Comparison of ENCODE assay signal across 8 cellular contexts in the genomic region with DNA sequence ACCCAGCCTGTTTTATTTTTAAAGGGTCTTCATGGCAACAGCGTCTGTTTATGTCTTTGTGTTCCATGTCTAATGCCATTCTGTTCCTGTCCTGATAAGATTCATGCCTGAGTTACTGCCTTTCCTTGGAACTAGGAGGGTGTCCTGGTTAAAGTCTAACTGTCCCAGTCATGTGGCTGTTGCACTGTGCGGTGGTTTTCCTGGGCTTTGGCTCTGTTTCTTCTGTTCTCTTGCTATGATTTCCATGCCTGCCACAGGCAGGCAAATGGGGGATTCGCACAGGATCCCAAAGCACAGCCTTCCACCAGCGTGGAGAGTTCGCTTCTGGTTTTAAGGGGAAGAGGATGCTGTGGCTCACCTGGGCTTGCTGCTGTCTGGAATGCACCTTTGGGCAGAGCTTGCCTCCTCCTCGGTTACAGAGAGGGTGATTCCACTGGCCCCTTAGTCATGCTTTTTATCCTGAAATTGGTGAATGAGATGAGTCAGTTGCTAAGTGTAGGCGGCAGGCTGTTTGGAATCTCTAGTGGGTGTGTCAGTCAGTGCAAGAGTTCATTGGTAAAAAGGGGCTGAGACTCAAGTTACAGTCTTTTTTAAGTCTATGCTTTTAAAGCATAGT.
DNase-seq lines count a peak whose midpoint lies in the region; ATAC-seq, FAIRE-seq and TF ChIP-seq lines count a peak whose summit lies in the region.

No MANE protein-coding gene starts in this region.

- no TSS peak for BruUV-seq in K562 (replicated peaks; lab: Mats Ljungman, UMichigan)

- TF ChIP-seq RAD21 in K562 (CRISPR knock-in tag; conservative IDR thresholded peaks at IDR 0.05 in 1 of 2, IDR thresholded peaks at IDR 0.05 in 1 of 2), result no peak

- no peak overlapping the region for H3K27ac Mint-ChIP-seq in CD14-positive monocyte

- H3K9me1 ChIP-seq in K562 (ENCODE audit: control insufficient read depth, insufficient read depth, low read length), result peaks cover 2% of the 10 kb centered on the region

- H3K4me1 ChIP-seq in HUES48 (ENCODE audit: control insufficient read depth, insufficient read depth, low read length) (peaks cover 19% of the 10 kb centered on the region; the same call in 1 of the 2 replicates), K562 (replicated peaks in 1 of 2; ENCODE audit: control insufficient read depth in 2 of 2, insufficient read depth in 2 of 2, low read length in 2 of 2) (peaks cover 11 to 18% of the 10 kb centered on the region in 2 experiments), stomach (peaks cover 11 to 78% (median 48%) of the 10 kb centered on the region in 4 donors), MM.1S (ENCODE audit: low read length) (no peaks in the 10 kb centered on the region)

- H3K4me3 Mint-ChIP-seq in CD14-positive monocyte, result no peak overlapping the region

- H3K79me2 ChIP-seq in K562 (ENCODE audit: control insufficient read depth, insufficient read depth, low read length) (no peaks in the 10 kb centered on the region; the same call in 2 of the 3 replicates), MM.1S (ENCODE audit: low read length) (peaks cover 26% of the 10 kb centered on the region)

- H3K4me2 ChIP-seq in K562 (ENCODE audit: insufficient read depth, low read length) (peak overlapping the region; percentile 62), MM.1S (ENCODE audit: low read depth, low read length) (no peak overlapping the region)

- H3K27me3 ChIP-seq in HUES48 (ENCODE audit: control insufficient read depth, insufficient read depth, low read length) (no peaks in the 10 kb centered on the region), K562 (ENCODE audit: control insufficient read depth in 2 of 2, insufficient read depth in 2 of 2, low read length in 2 of 2) (no peaks in the 10 kb centered on the region), stomach (no peaks in the 10 kb centered on the region), MM.1S (replicated peaks; ENCODE audit: insufficient read depth, low read length) (no peaks in the 10 kb centered on the region)

- H3K9ac ChIP-seq in HUES48 (ENCODE audit: low read depth, low read length), result no peak overlapping the region
- H3K9ac ChIP-seq in K562 (ENCODE audit: insufficient read depth in 1 of 2, low read depth in 2 of 2, low read length in 2 of 2), result peak overlapping the region; percentile 12 to 78; a peak in 2 of 4 replicates
- H3K9ac ChIP-seq in MM.1S (ENCODE audit: low read length), result no peak overlapping the region

- POLR2A ChIA-PET in K562 (lab: Yijun Ruan, JAX), result interaction anchor here (0.6 to 0.9 kb wide), 4 partner anchors 12 to 437 kb away, joined by 3 to 4 read pairs (median 3); no protein-coding TSS in a partner anchor

- TF ChIP-seq POLR2A in K562 (conservative IDR thresholded peaks at IDR 0.05) (0 out of 2 replicates have a peak, but pooled peaks have one; percentile 27), stomach (IDR thresholded peaks at IDR 0.05) (no peak)

- peak overlapping the region; percentile 80 for H3K27ac ChIP-seq in HUES48 (ENCODE audit: low read depth, low read length)
- peak overlapping the region; percentile 78 for H3K27ac ChIP-seq in K562 (ENCODE audit: extremely low read depth, low read depth, low read length)
- H3K27ac ChIP-seq in stomach, result peak overlapping the region; percentile 25 to 79 (median 79)
- H3K27ac ChIP-seq in MM.1S (ENCODE audit: low read length), result no peak overlapping the region

- CTCF ChIA-PET in K562 (lab: Yijun Ruan, JAX; ENCODE audit: low intra/inter-chr PET ratio), result no interaction called here

- H3K27me3 Mint-ChIP-seq in CD14-positive monocyte (ENCODE audit: low read depth in 3 of 3), result peaks cover 0 to 3% (median 0%) of the 10 kb centered on the region in 3 donors

- in situ Hi-C loops in K562 (cut with MboI), result no loop called here

- DNase-seq in AG20443 (ENCODE audit: low spot score), result peak; percentile 89
- peak; percentile 65 to 88 (median 76) for DNase-seq in K562 (ENCODE audit: extremely low read depth in 1 of 4, low spot score in 3 of 4)
- DNase-seq in iPS-NIHi7 (ENCODE audit: extremely low spot score), result peak; percentile 77
- DNase-seq in stomach, result no peak
- no peak for DNase-seq in CD14-positive monocyte (ENCODE audit: low spot score)
- DNase-seq in MM.1S, result no peak

- no peak overlapping the region for H3K4me3 ChIP-seq in HUES48 (ENCODE audit: low read depth, low read length)
- H3K4me3 ChIP-seq in K562, result no peak overlapping the region
- H3K4me3 ChIP-seq in stomach, result no peak overlapping the region
- H3K4me3 ChIP-seq in MM.1S (ENCODE audit: low read length), result no peak overlapping the region

- peak; percentile 97 for FAIRE-seq in K562 (lab: Jason Lieb, UNC)

- intact Hi-C loops in K562 (cut with micrococcal nuclease) (no loop called here), stomach (cut with DNase I; ENCODE audit: low total_unique reads) (no loop called here), CD14-positive monocyte (cut with micrococcal nuclease) (no loop called here)

- peak; percentile 95 for ATAC-seq in K562
- ATAC-seq in GM18907 (IDR thresholded peaks at IDR 0.05; ENCODE audit: unreplicated experiment), result no peak

- H3K4me1 Mint-ChIP-seq in CD14-positive monocyte, result peaks cover 4% of the 10 kb centered on the region

- H4K20me1 ChIP-seq in K562 (replicated peaks; ENCODE audit: control insufficient read depth, insufficient read depth, low read length) (peaks cover 6% of the 10 kb centered on the region), MM.1S (ENCODE audit: insufficient read depth, low read length) (peaks cover 3% of the 10 kb centered on the region; the same call in 1 of the 2 replicates)

- H2AFZ ChIP-seq in K562 (ENCODE audit: low read depth, low read length) (0 out of 2 replicates have a peak overlapping the region, but pooled peaks have one; percentile 30), MM.1S (ENCODE audit: low read length) (no peak overlapping the region)

- H3K36me3 Mint-ChIP-seq in CD14-positive monocyte, result peaks cover 15 to 43% of the 10 kb centered on the region in 2 donors

- WGBS in K562 (ENCODE audit: insufficient coverage, low coverage, missing lambda C conversion rate), result 6% methylated on average over 7 of the region's 7 CpGs
- WGBS in stomach, 5 donors, result 23 to 28% (median 27%) methylated on average over 7 of the region's 7 CpGs

- TF ChIP-seq EP300 in K562 (IDR thresholded peaks at IDR 0.05; ENCODE audit: low read length), result peak; percentile 44; the same call in 1 of the 2 replicates
- no peak for TF ChIP-seq EP300 in stomach (IDR thresholded peaks at IDR 0.05)

- H3K9me2 ChIP-seq in MM.1S (replicated peaks; ENCODE audit: insufficient read depth, low read length), result no peaks in the 10 kb centered on the region

- TF ChIP-seq CTCF in K562 (IDR thresholded peaks at IDR 0.05 in 2 of 3, conservative IDR thresholded peaks at IDR 0.05 in 1 of 3; ENCODE audit: insufficient read depth in 2 of 3, low read depth in 1 of 3, low read length in 3 of 3), result no peak
- TF ChIP-seq CTCF in stomach (IDR thresholded peaks at IDR 0.05), result no peak
- no peak for TF ChIP-seq CTCF in CD14-positive monocyte (IDR thresholded peaks at IDR 0.05)
- TF ChIP-seq CTCF in MM.1S (IDR thresholded peaks at IDR 0.05; ENCODE audit: low read length), result no peak

- H3K9me3 Mint-ChIP-seq in CD14-positive monocyte, result no peaks in the 10 kb centered on the region

- no peaks in the 10 kb centered on the region for H3K9me3 ChIP-seq in HUES48 (ENCODE audit: control insufficient read depth, insufficient read depth, low read length)
- H3K9me3 ChIP-seq in K562 (replicated peaks; ENCODE audit: control insufficient read depth, insufficient read depth, low read depth, low read length), result no peaks in the 10 kb centered on the region
- no peaks in the 10 kb centered on the region for H3K9me3 ChIP-seq in stomach
- H3K9me3 ChIP-seq in MM.1S (replicated peaks; ENCODE audit: insufficient read depth, low read length), result no peaks in the 10 kb centered on the region

- H3F3A ChIP-seq in MM.1S (ENCODE audit: insufficient read depth, low read length), result no peaks in the 10 kb centered on the region

- peaks cover 7% of the 10 kb centered on the region; the same call in 1 of the 2 replicates for H3K36me3 ChIP-seq in HUES48 (ENCODE audit: control insufficient read depth, insufficient read depth, low read length)
- H3K36me3 ChIP-seq in K562 (ENCODE audit: control insufficient read depth, insufficient read depth, low read length), result 0 out of 3 replicates have a peak, but pooled peaks cover 4% of the 10 kb centered on the region
- H3K36me3 ChIP-seq in stomach, result peaks cover 0 to 14% (median 8%) of the 10 kb centered on the region in 4 donors
- H3K36me3 ChIP-seq in MM.1S (replicated peaks; ENCODE audit: insufficient read depth, low read length), result no peaks in the 10 kb centered on the region

TF ChIP-seq in K562, 482 proteins besides CTCF, POLR2A, EP300 and RAD21 (continues in another document):
- TF ChIP-seq BRD4 (IDR thresholded peaks at IDR 0.05), result no peak
- TF ChIP-seq FOSL1 (tag; conservative IDR thresholded peaks at IDR 0.05), result peak; percentile 85
- TF ChIP-seq NR4A1 (CRISPR knock-in tag; IDR thresholded peaks at IDR 0.05), result 0 out of 2 replicates have a peak, but pooled peaks have one; percentile 37
- TF ChIP-seq NR4A1 (tag; IDR thresholded peaks at IDR 0.05), result no peak
- TF ChIP-seq ZNF224 (CRISPR knock-in tag; IDR thresholded peaks at IDR 0.05), result no peak
- TF ChIP-seq POLR3G (IDR thresholded peaks at IDR 0.05; ENCODE audit: extremely low read depth, insufficient read length, insufficient replicate concordance), result no peak
- no peak for TF ChIP-seq EP400 (IDR thresholded peaks at IDR 0.05)
- TF ChIP-seq BCL6 (CRISPR knock-in tag; IDR thresholded peaks at IDR 0.05), result no peak
- TF ChIP-seq, protein P1, sequence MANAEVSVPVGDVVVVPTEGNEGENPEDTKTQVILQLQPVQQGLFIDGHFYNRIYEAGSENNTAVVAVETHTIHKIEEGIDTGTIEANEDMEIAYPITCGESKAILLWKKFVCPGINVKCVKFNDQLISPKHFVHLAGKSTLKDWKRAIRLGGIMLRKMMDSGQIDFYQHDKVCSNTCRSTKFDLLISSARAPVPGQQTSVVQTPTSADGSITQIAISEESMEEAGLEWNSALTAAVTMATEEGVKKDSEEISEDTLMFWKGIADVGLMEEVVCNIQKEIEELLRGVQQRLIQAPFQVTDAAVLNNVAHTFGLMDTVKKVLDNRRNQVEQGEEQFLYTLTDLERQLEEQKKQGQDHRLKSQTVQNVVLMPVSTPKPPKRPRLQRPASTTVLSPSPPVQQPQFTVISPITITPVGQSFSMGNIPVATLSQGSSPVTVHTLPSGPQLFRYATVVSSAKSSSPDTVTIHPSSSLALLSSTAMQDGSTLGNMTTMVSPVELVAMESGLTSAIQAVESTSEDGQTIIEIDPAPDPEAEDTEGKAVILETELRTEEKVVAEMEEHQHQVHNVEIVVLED (CRISPR knock-in tag; IDR thresholded peaks at IDR 0.05), result no peak
- no peak; the same call in 1 of the 2 replicates for TF ChIP-seq SMARCE1 (IDR thresholded peaks at IDR 0.05)

Comparison
In these comparisons a context has a peak if more than half of its experiments do, and no peak if none do; other contexts are left out.
1. DNase-seq: peak in AG20443 (single experiment), K562 (4 of 4) and iPS-NIHi7 (single experiment); none in stomach (single experiment), CD14-positive monocyte (single experiment) and MM.1S (single experiment).
2. H3K9ac ChIP-seq: peak in K562 (2 of 2); none in HUES48 (single experiment) and MM.1S (single experiment).